2 cellular contexts compared by ENCODE assay signal in genomic region chr11:86736303-86737143, GRCh38.
TF ChIP-seq lines count a peak whose summit lies in the region.

No MANE protein-coding gene starts in this region.

TF ChIP-seq in GM23338, 12 proteins besides CTCF, POLR2A, EP300 and RAD21 (continued from another document):
- TF ChIP-seq REST (IDR thresholded peaks at IDR 0.05; ENCODE audit: unreplicated experiment) = no peak
- no peak for TF ChIP-seq ETS1 (IDR thresholded peaks at IDR 0.05)
- no peak for TF ChIP-seq EZH2 (IDR thresholded peaks at IDR 0.05; ENCODE audit: low read depth, unreplicated experiment)
- TF ChIP-seq ZNF331 (CRISPR knock-in tag; IDR thresholded peaks at IDR 0.05; ENCODE audit: low read depth) = no peak
- no peak for TF ChIP-seq ZNF462 (CRISPR knock-in tag; IDR thresholded peaks at IDR 0.05)
- TF ChIP-seq ZNF114 (CRISPR knock-in tag; IDR thresholded peaks at IDR 0.05) = no peak

TF ChIP-seq in SK-N-SH, 30 proteins besides CTCF, POLR2A, EP300 and RAD21 (continued from another document):
- TF ChIP-seq REST (IDR thresholded peaks at IDR 0.05; ENCODE audit: low read depth, low read length) (no peak), IRF3 (IDR thresholded peaks at IDR 0.05; ENCODE audit: low read depth, low read length) (no peak), MAX (IDR thresholded peaks at IDR 0.05; ENCODE audit: low read depth) (no peak), GABPA (IDR thresholded peaks at IDR 0.05; ENCODE audit: low read depth) (no peak), USF2 (IDR thresholded peaks at IDR 0.05; ENCODE audit: borderline replicate concordance, low read depth, low read length) (no peak), JUND (IDR thresholded peaks at IDR 0.05) (no peak), MXI1 (IDR thresholded peaks at IDR 0.05; ENCODE audit: low read depth, low read length) (no peak), RCOR1 (IDR thresholded peaks at IDR 0.05; ENCODE audit: low read length) (no peak), RFX5 (IDR thresholded peaks at IDR 0.05; ENCODE audit: low read length) (no peak), PBX3 (IDR thresholded peaks at IDR 0.05) (no peak), TAF1 (IDR thresholded peaks at IDR 0.05; ENCODE audit: borderline replicate concordance, low read depth, low read length) (no peak), SIN3A (IDR thresholded peaks at IDR 0.05; ENCODE audit: borderline replicate concordance, low read depth, low read length) (no peak), CHD2 (IDR thresholded peaks at IDR 0.05; ENCODE audit: low read length, partially characterized antibody) (no peak), POLR2AphosphoS5 (IDR thresholded peaks at IDR 0.05; ENCODE audit: low read depth, low read length) (no peak)
